ENCODE assay signal across 14 cellular contexts in the genomic region with DNA sequence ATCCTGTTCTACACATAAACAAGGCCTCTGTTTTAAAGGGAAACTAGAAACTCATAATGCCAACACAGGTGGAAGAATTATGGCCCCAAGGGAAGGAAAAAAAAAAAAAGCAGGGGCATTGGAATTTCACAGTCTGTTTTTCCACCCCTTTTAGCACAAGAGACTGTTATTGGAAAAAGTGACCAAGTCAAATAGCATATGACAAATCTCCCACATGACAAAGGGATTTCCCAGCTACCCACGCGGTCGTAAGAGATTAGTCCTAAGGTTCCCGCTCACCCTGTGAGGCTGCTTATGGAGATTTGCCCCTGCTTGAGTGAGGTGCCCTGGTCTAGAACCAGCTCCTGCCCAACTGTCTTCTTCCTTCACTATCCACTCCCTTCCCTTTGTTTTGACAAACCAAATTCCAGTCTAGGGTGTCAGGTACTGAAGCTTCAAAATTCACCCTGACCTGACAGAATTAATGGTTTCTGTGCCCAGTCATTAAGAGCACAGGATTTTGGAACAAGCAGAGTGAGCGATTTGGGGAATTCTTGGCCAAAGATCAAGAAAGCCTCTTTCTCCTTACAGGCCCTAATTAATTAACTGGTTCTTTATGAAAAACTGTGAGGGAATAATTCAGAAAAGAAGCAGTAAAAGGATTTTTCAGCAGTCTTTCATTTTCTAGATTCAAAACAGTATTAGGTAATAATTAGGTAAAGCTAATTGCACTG.
DNase-seq lines count a peak whose midpoint lies in the region; ATAC-seq lines count a peak whose summit lies in the region.
"Had no signal": no experiment of that assay in that cellular context is flagged by ENCODE, and none has a peak within 500 bp of the region (broad histone marks: within the 10 kb centered on the region; RNA-seq: fewer than 3 reads in every experiment).

No MANE protein-coding gene starts in this region.

- peaks cover 8% of the 10 kb centered on the region for H3K4me1 Mint-ChIP-seq in activated CD4-positive, alpha-beta T cell treated with anti-CD3 and anti-CD28 coated beads for 36 hours
- H3K4me1 Mint-ChIP-seq in activated naive CD8-positive, alpha-beta T cell (ENCODE audit: low read depth) = peaks cover 4% of the 10 kb centered on the region
- peaks cover 20% of the 10 kb centered on the region for H3K4me1 Mint-ChIP-seq in stimulated activated memory B cell treated with anti-CD40 and anti-IgM and Interleukin-4, amounts not matched to agents 10 μg/mL and 1 μg/mL and 100 μg/mL, for 72 hours

- peak; percentile 65 for DNase-seq in activated CD4-positive, alpha-beta T cell treated with anti-CD3 and anti-CD28 coated beads for 36 hours
- DNase-seq in activated CD4-positive, alpha-beta T cell treated with anti-CD3 and anti-CD28 coated beads, Interleukin-2, amount 50 U/mL, for 1 hour = no peak
- DNase-seq in kidney tubule cell (ENCODE audit: low spot score) (peak; percentile 49), activated gamma-delta T cell treated with Interleukin-2 at 50 U/mL for 16 hours (no peak), NCI-H1694 treated with DMSO at 0.1 percent for 48 hours (lab: John Stamatoyannopoulos, UW) (no peak)
- DNase-seq: EL, H9, midbrain, NCI-H187, PC-3 had no signal

- peak overlapping the region; percentile 22 for H3K4me3 Mint-ChIP-seq in activated CD4-positive, alpha-beta T cell treated with anti-CD3 and anti-CD28 coated beads for 36 hours
- H3K4me3 Mint-ChIP-seq in activated naive CD8-positive, alpha-beta T cell = no peak overlapping the region
- no peak overlapping the region for H3K4me3 Mint-ChIP-seq in stimulated activated memory B cell treated with anti-CD40 and anti-IgM and Interleukin-4, amounts not matched to agents 10 μg/mL and 1 μg/mL and 100 μg/mL, for 72 hours
- H3K4me3 Mint-ChIP-seq: H9 had no signal

- H3K27me3 Mint-ChIP-seq in activated CD4-positive, alpha-beta T cell treated with anti-CD3 and anti-CD28 coated beads for 36 hours = peaks cover under 1% of the 10 kb centered on the region
- H3K27me3 Mint-ChIP-seq in activated naive CD8-positive, alpha-beta T cell = peaks cover 3% of the 10 kb centered on the region
- peaks cover 10% of the 10 kb centered on the region for H3K27me3 Mint-ChIP-seq in stimulated activated memory B cell treated with anti-CD40 and anti-IgM and Interleukin-4, amounts not matched to agents 10 μg/mL and 1 μg/mL and 100 μg/mL, for 72 hours

- peak; percentile 80 for ATAC-seq in activated CD4-positive, alpha-beta T cell treated with anti-CD3 and anti-CD28 coated beads for 36 hours
- peak; percentile 66 for ATAC-seq in stimulated activated memory B cell treated with anti-CD40 and anti-IgM and Interleukin-4, amounts not matched to agents 10 μg/mL and 1 μg/mL and 100 μg/mL, for 72 hours
- ATAC-seq in HG02852 (IDR thresholded peaks at IDR 0.05; ENCODE audit: unreplicated experiment) = no peak
- ATAC-seq: A549, PC-3 had no signal

- intact Hi-C loops in activated CD4-positive, alpha-beta T cell treated with anti-CD3 and anti-CD28 coated beads for 36 hours (cut with DNase I, micrococcal nuclease) = no loop called here

- H3K36me3 Mint-ChIP-seq in activated CD4-positive, alpha-beta T cell treated with anti-CD3 and anti-CD28 coated beads for 36 hours (ENCODE audit: low read depth) = no peaks in the 10 kb centered on the region
- H3K36me3 Mint-ChIP-seq in activated naive CD8-positive, alpha-beta T cell = no peaks in the 10 kb centered on the region
- H3K36me3 Mint-ChIP-seq in stimulated activated memory B cell treated with anti-CD40 and anti-IgM and Interleukin-4, amounts not matched to agents 10 μg/mL and 1 μg/mL and 100 μg/mL, for 72 hours = no peaks in the 10 kb centered on the region

- H3K27ac Mint-ChIP-seq in activated CD4-positive, alpha-beta T cell treated with anti-CD3 and anti-CD28 coated beads for 36 hours = peak overlapping the region; percentile 72
- H3K27ac Mint-ChIP-seq in activated naive CD8-positive, alpha-beta T cell = peak overlapping the region; percentile 36
- peak overlapping the region; percentile 65 for H3K27ac Mint-ChIP-seq in stimulated activated memory B cell treated with anti-CD40 and anti-IgM and Interleukin-4, amounts not matched to agents 10 μg/mL and 1 μg/mL and 100 μg/mL, for 72 hours

- CTCF ChIA-PET in activated CD4-positive, alpha-beta T cell treated with anti-CD3 and anti-CD28 coated beads for 36 hours (lab: Charles Lee) = interaction anchor here (0.7 to 1.2 kb wide), 3 partner anchors 30 to 133 kb away, joined by 3 read pairs; no protein-coding TSS in a partner anchor

- H3K9me3 Mint-ChIP-seq in activated CD4-positive, alpha-beta T cell treated with anti-CD3 and anti-CD28 coated beads for 36 hours (ENCODE audit: low read depth) = no peaks in the 10 kb centered on the region
- no peaks in the 10 kb centered on the region for H3K9me3 Mint-ChIP-seq in activated naive CD8-positive, alpha-beta T cell (ENCODE audit: low read depth)
- H3K9me3 Mint-ChIP-seq in stimulated activated memory B cell treated with anti-CD40 and anti-IgM and Interleukin-4, amounts not matched to agents 10 μg/mL and 1 μg/mL and 100 μg/mL, for 72 hours = peaks cover 3% of the 10 kb centered on the region

- POLR2A ChIA-PET in activated CD4-positive, alpha-beta T cell treated with anti-CD3 and anti-CD28 coated beads for 36 hours (lab: Charles Lee) = no interaction called here

Comparison
In these comparisons a context has a peak if more than half of its experiments do, and no peak if none do; other contexts are left out.
1. DNase-seq: peak in activated CD4-positive, alpha-beta T cell treated with anti-CD3 and anti-CD28 coated beads for 36 hours (single experiment) and kidney tubule cell (single experiment); none in activated CD4-positive, alpha-beta T cell treated with anti-CD3 and anti-CD28 coated beads, Interleukin-2, amount 50 U/mL, for 1 hour (single experiment), activated gamma-delta T cell treated with Interleukin-2 at 50 U/mL for 16 hours (single experiment) and NCI-H1694 treated with DMSO at 0.1 percent for 48 hours (single experiment).
2. Peak in every context shown above with its lines, with median percentiles within 50 percentile points of each other: H3K27ac Mint-ChIP-seq.